8 cellular contexts compared by ENCODE assay signal in genomic region chr4:163544407-163545038, GRCh38. TPM values are rescaled to one million over a fixed set of nuclear protein-coding genes. Genes with fewer than 3 reads are reported as not detected.
DNase-seq lines count a peak whose midpoint lies in the region; ATAC-seq, FAIRE-seq and TF ChIP-seq lines count a peak whose summit lies in the region.

No MANE protein-coding gene starts in this region.

- H3K4me1 Mint-ChIP-seq in Caco-2 (ENCODE audit: low read depth, unreplicated experiment), result no peaks in the 10 kb centered on the region
- peaks cover 2% of the 10 kb centered on the region for H3K4me1 Mint-ChIP-seq in activated T-cell treated with anti-CD3 and anti-CD28 coated beads, Interleukin-2, amount 50 U/mL, for 72 hours (ENCODE audit: low read depth)

- H3K27ac ChIP-seq in pancreas, result no peak overlapping the region
- H3K27ac ChIP-seq in transverse colon, result no peak overlapping the region

- WGBS in pancreas, 2 donors, result 2 to 4% methylated on average over 12 of the region's 12 CpGs
- WGBS in transverse colon (ENCODE audit: low coverage in 1 of 2), 2 donors, result 3 to 7% methylated on average over 7 to 12 of the region's 12 CpGs

- H3K4me3 ChIP-seq in Caco-2 (ENCODE audit: low read depth, low read length) (no peak overlapping the region), fibroblast of villous mesenchyme (ENCODE audit: low read depth, low read length) (peak overlapping the region; percentile 48), pancreas (no peak overlapping the region), transverse colon (peak overlapping the region in 3 of 4 donors; percentile 5 to 33 (median 13))

- intact Hi-C loops in Caco-2 (cut with micrococcal nuclease; ENCODE audit: unreplicated experiment) (loop anchor here (1.0 to 5.0 kb wide), 4 partner anchors 60 to 1047 kb away; partner anchors contain the start of gene NPY1R), pancreas (cut with DNase I) (loop anchor here in 1 of 3 donors (10.0 kb wide), 1 partner anchor 50 kb away; the partner anchor contains the start of gene TMA16), transverse colon (cut with DNase I; ENCODE audit: low total_unique reads) (loop anchor here (5.0 kb wide), 1 partner anchor 57 kb away; no protein-coding TSS in a partner anchor)

- CTCF ChIA-PET in Caco-2 (lab: Charles Lee), result interaction anchor here (1.0 to 1.5 kb wide), 2 partner anchors 31 to 50 kb away, joined by 3 to 5 read pairs; partner anchors contain the start of gene TMA16

- H3K4me1 ChIP-seq in Caco-2, result no peaks in the 10 kb centered on the region
- H3K4me1 ChIP-seq in pancreas, result no peaks in the 10 kb centered on the region
- H3K4me1 ChIP-seq in transverse colon, result no peaks in the 10 kb centered on the region

- H3K27ac Mint-ChIP-seq in Caco-2 (ENCODE audit: unreplicated experiment), result no peak overlapping the region
- H3K27ac Mint-ChIP-seq in activated T-cell treated with anti-CD3 and anti-CD28 coated beads, Interleukin-2, amount 50 U/mL, for 72 hours, result no peak overlapping the region

- H3K9me3 ChIP-seq in Caco-2, result no peaks in the 10 kb centered on the region
- no peaks in the 10 kb centered on the region for H3K9me3 ChIP-seq in pancreas
- H3K9me3 ChIP-seq in transverse colon, result no peaks in the 10 kb centered on the region

- H3K4me3 Mint-ChIP-seq in Caco-2 (ENCODE audit: unreplicated experiment), result no peak overlapping the region
- no peak overlapping the region for H3K4me3 Mint-ChIP-seq in activated T-cell treated with anti-CD3 and anti-CD28 coated beads, Interleukin-2, amount 50 U/mL, for 72 hours

- no peak for TF ChIP-seq EP300 in transverse colon (IDR thresholded peaks at IDR 0.05; ENCODE audit: low read depth)

- no peaks in the 10 kb centered on the region for H3K27me3 ChIP-seq in Caco-2 (replicated peaks; ENCODE audit: control insufficient read depth, insufficient read depth, low read length)
- H3K27me3 ChIP-seq in pancreas, result no peaks in the 10 kb centered on the region
- no peaks in the 10 kb centered on the region for H3K27me3 ChIP-seq in transverse colon

- in situ Hi-C loops in transverse colon (cut with MboI; ENCODE audit: low pct_ligation_motif_present in 1 of 4, low pct_unique_long_range_greater_than_20kb in 1 of 4, low sequenced_read_pairs in 3 of 4), result loop anchor here (10.0 to 25.0 kb wide), 4 partner anchors 50 to 1057 kb away; partner anchors contain the start of genes NAF1 (in 3 of the 4) and TMA16 (in 2 of the 4)

- no peak for TF ChIP-seq POLR2A in transverse colon (IDR thresholded peaks at IDR 0.05)

- H3K36me3 ChIP-seq in Caco-2 (ENCODE audit: control insufficient read depth, insufficient read depth, low read length) (no peaks in the 10 kb centered on the region), pancreas (no peaks in the 10 kb centered on the region), transverse colon (no peaks in the 10 kb centered on the region)

- DNase-seq in Caco-2, result peak; percentile 50 to 55
- DNase-seq in OCI-M2 (lab: John Stamatoyannopoulos, UW; ENCODE audit: unreplicated experiment), result peak; percentile 22
- DNase-seq in activated T-cell treated with anti-CD3 and anti-CD28 coated beads, Interleukin-2, amount 50 U/mL, for 72 hours, result peak; percentile 59 to 69
- peak; percentile 56 for DNase-seq in fibroblast of villous mesenchyme (ENCODE audit: low read depth)
- DNase-seq in pancreas, result peak; percentile 21 to 80 (median 47)
- DNase-seq in transverse colon, result peak; percentile 62

- POLR2A ChIA-PET in Caco-2 (lab: Charles Lee), result no interaction called here

- ATAC-seq in GM19397 (IDR thresholded peaks at IDR 0.05; ENCODE audit: unreplicated experiment) (peak; percentile 80), HG03460 (IDR thresholded peaks at IDR 0.05; ENCODE audit: unreplicated experiment) (peak; percentile 83), pancreas (peak; percentile 74 to 93 (median 88))
- peak; percentile 88 to 89 for ATAC-seq in activated T-cell treated with anti-CD3 and anti-CD28 coated beads, Interleukin-2, amount 50 U/mL, for 72 hours (replicated peaks in 1 of 2)

- no peak for FAIRE-seq in pancreas (lab: Jason Lieb, UNC)

- H3K9me3 Mint-ChIP-seq in Caco-2 (ENCODE audit: unreplicated experiment), result no peaks in the 10 kb centered on the region
- H3K9me3 Mint-ChIP-seq in activated T-cell treated with anti-CD3 and anti-CD28 coated beads, Interleukin-2, amount 50 U/mL, for 72 hours, result no peaks in the 10 kb centered on the region

- BruUV-seq in Caco-2 (replicated peaks; lab: Mats Ljungman, UMichigan), result no TSS peak

- H3K27me3 Mint-ChIP-seq in Caco-2 (ENCODE audit: insufficient read depth, unreplicated experiment), result no peaks in the 10 kb centered on the region
- no peaks in the 10 kb centered on the region for H3K27me3 Mint-ChIP-seq in activated T-cell treated with anti-CD3 and anti-CD28 coated beads, Interleukin-2, amount 50 U/mL, for 72 hours (ENCODE audit: low read depth)

- H3K36me3 Mint-ChIP-seq in Caco-2 (ENCODE audit: insufficient read depth, unreplicated experiment), result no peaks in the 10 kb centered on the region
- no peaks in the 10 kb centered on the region for H3K36me3 Mint-ChIP-seq in activated T-cell treated with anti-CD3 and anti-CD28 coated beads, Interleukin-2, amount 50 U/mL, for 72 hours (ENCODE audit: insufficient read depth in 2 of 2)

- TF ChIP-seq CTCF in Caco-2 (IDR thresholded peaks at IDR 0.05; ENCODE audit: insufficient read depth in 1 of 2, low read depth in 1 of 2, low read length in 1 of 2, severe bottlenecking in 1 of 2, unreplicated experiment in 1 of 2), result peak; percentile 84 to 90
- peak; percentile 97 for TF ChIP-seq CTCF in fibroblast of villous mesenchyme (IDR thresholded peaks at IDR 0.05; ENCODE audit: insufficient read depth, low read depth, low read length)
- TF ChIP-seq CTCF in pancreas (IDR thresholded peaks at IDR 0.05), result peak; percentile 73 to 93 (median 80)
- peak; percentile 74 to 91 (median 88) for TF ChIP-seq CTCF in transverse colon (IDR thresholded peaks at IDR 0.05)

RNA-seq across cellular contexts. Expression of gene TMA16, which starts 50.0 kb away (rescaled TPM):
- total RNA-seq in Caco-2 (2022) (23.7 and 31.1 TPM in 2 replicates), fibroblast of villous mesenchyme (30.6 and 53.5 TPM in 2 replicates), pancreas (10 to 100 TPM in 5 of 6 donors, 1 to 10 TPM in 1; 9.1 to 18.3 (median 12.0) TPM), transverse colon (10 to 100 TPM in 3 of 4 donors, 1 to 10 TPM in 1; 7.1 to 27.2 (median 16.4) TPM)
- total RNA-seq in activated T-cell treated with anti-CD3 and anti-CD28 coated beads, Interleukin-2, amount 50 U/mL, for 72 hours, result 10 to 100 TPM; 37.1 to 42.7 TPM
- 1 to 10 TPM; 7.4 to 7.8 TPM for polyA plus RNA-seq in pancreas

Comparison
In these comparisons a context has a peak if more than half of its experiments do, and no peak if none do; other contexts are left out.
1. H3K4me3 ChIP-seq: peak in fibroblast of villous mesenchyme (single experiment) and transverse colon (3 of 4); none in Caco-2 (single experiment) and pancreas (0 of 4).
2. Peak in every context shown above with its lines, with median percentiles within 50 percentile points of each other: DNase-seq, CTCF ChIP-seq and ATAC-seq.